In the genomic region with DNA sequence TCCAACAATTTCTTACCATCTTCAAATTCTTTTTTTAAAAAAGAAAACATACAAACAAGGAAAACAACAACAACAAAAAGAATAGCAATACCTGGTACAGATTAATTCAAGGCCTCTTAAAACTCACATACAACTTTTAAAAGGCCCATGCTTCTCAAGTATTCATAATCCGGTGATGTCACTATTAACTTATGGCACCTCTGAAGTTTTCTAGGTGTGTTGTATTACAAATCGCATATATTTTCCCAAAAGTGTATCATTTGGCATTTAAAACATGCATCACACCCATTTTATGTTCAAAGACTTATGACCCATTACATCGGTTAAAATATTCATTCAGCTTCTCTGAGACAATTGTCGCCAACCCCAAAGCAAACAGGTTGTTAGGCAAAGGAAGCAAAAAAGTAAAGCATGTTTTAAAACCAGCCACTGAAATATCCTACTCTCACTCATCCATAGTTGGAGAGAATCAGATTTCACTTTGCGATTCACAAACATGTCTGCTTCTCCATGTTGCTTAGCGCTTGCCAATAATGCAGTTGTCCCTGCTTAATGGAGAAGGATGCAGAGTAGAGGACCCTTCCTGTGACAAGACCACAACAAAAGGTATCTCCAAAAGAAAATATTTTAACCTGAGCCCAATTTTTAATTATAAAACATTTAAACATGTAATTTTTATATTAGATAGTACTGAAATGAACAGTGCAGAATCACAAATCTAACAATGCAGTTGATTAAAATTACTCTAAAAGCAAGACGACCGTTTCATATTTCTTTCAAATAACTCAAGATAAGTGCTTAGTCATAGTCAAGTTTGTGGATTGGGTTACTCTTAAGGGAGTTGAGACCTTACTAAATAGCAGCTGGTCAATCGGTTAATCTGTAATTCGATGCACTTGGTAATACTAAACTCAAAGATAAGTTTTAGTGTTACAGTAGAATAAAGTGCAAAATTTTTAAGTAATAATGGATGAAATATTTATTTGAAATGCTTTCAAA, we compare ENCODE assay signal across 8 cellular contexts. TPM values are rescaled to one million over a fixed set of nuclear protein-coding genes. Genes with fewer than 3 reads are reported as not detected.
DNase-seq lines count a peak whose midpoint lies in the region; ATAC-seq and TF ChIP-seq lines count a peak whose summit lies in the region.

No MANE protein-coding gene starts in this region.

- no peaks in the 10 kb centered on the region for H3K27me3 Mint-ChIP-seq in T-helper 17 cell

- CTCF ChIA-PET in HCT116 (lab: Charles Lee), result no interaction called here

- DNase-seq in AG10803 (ENCODE audit: low read depth) (peak; percentile 40), HCT116 (ENCODE audit: low read depth, low spot score) (no peak), T-helper 17 cell (no peak), fibroblast of mammary gland (ENCODE audit: low read depth) (peak; percentile 65), retinal pigment epithelial cell (ENCODE audit: low read depth) (no peak), medulla oblongata (ENCODE audit: extremely low spot score) (no peak), germinal center (ENCODE audit: low spot score) (no peak)

- peak overlapping the region; percentile 97 for H3K4me3 Mint-ChIP-seq in T-helper 17 cell

- peak overlapping the region; percentile 96; the same call in 1 of the 2 replicates for H3K27ac ChIP-seq in HCT116 (ENCODE audit: low read depth, low read length)

- no peak for TF ChIP-seq POLR2A in HCT116 (IDR thresholded peaks at IDR 0.05; ENCODE audit: borderline replicate concordance, extremely low read depth, insufficient read depth, insufficient read length)

- no peak overlapping the region for H2AFZ ChIP-seq in HCT116 (ENCODE audit: low read depth, low read length, poor library complexity, severe bottlenecking)

- peaks cover 14 to 18% of the 10 kb centered on the region in 2 experiments for H3K4me1 ChIP-seq in HCT116 (ENCODE audit: control insufficient read depth in 1 of 2, insufficient read depth in 2 of 2, low read length in 2 of 2)

- H3K9ac ChIP-seq in HCT116 (ENCODE audit: low read length), result peak overlapping the region; percentile 94

- H3K9me3 ChIP-seq in HCT116 (ENCODE audit: control insufficient read depth in 1 of 2, insufficient read depth in 1 of 2, low read depth in 1 of 2, low read length in 2 of 2), result no peaks in the 10 kb centered on the region
- no peaks in the 10 kb centered on the region for H3K9me3 ChIP-seq in T-helper 17 cell (ENCODE audit: control insufficient read depth, low read length, poor library complexity, severe bottlenecking)

- peaks cover 12% of the 10 kb centered on the region for H3K36me3 Mint-ChIP-seq in T-helper 17 cell (ENCODE audit: low read depth)

- POLR2A ChIA-PET in HCT116 (lab: Charles Lee), result no interaction called here

- H3K4me2 ChIP-seq in HCT116 (ENCODE audit: low read length), result peak overlapping the region; percentile 100

- TF ChIP-seq CTCF in AG10803 (conservative IDR thresholded peaks at IDR 0.05; ENCODE audit: low read length), result no peak
- no peak for TF ChIP-seq CTCF in HCT116 (IDR thresholded peaks at IDR 0.05 in 2 of 3, conservative IDR thresholded peaks at IDR 0.05 in 1 of 3; ENCODE audit: borderline replicate concordance in 1 of 3, insufficient read depth in 1 of 3, low read depth in 2 of 3, low read length in 2 of 3)
- no peak for TF ChIP-seq CTCF in fibroblast of mammary gland (conservative IDR thresholded peaks at IDR 0.05; ENCODE audit: control insufficient read depth, insufficient read depth, low read depth, low read length)
- TF ChIP-seq CTCF in retinal pigment epithelial cell (conservative IDR thresholded peaks at IDR 0.05; ENCODE audit: low read depth, low read length), result no peak

- intact Hi-C loops in HCT116 (cut with micrococcal nuclease), result no loop called here

- TSS peak; percentile 51 for BruUV-seq in HCT116 (replicated peaks; lab: Mats Ljungman, UMichigan)

- ATAC-seq in HCT116 (no peak), T-helper 17 cell (no peak), HG03460 (IDR thresholded peaks at IDR 0.05; ENCODE audit: unreplicated experiment) (no peak)

- RAD21 ChIA-PET in HCT116 (lab: Charles Lee; ENCODE audit: low non-redundant PET in 1 of 2, low total read pairs in 2 of 2, uncharacterized antibody in 2 of 2, unreplicated experiment in 2 of 2), result interaction anchor here in 1 of 2 experiments (0.5 kb wide), 1 partner anchor 169 kb away, joined by 6 read pairs; no protein-coding TSS in a partner anchor

- H3K79me2 ChIP-seq in HCT116 (ENCODE audit: insufficient read depth, low read length), result peaks cover 65% of the 10 kb centered on the region

- H3K27ac Mint-ChIP-seq in T-helper 17 cell, result peak overlapping the region; percentile 96

- H3K9me2 ChIP-seq in HCT116 (ENCODE audit: insufficient read depth), result no peaks in the 10 kb centered on the region

- TF ChIP-seq RAD21 in HCT116 (IDR thresholded peaks at IDR 0.05; ENCODE audit: low read depth), result no peak

- H3K4me3 ChIP-seq in AG10803 (ENCODE audit: low read length) (peak overlapping the region; percentile 91), HCT116 (replicated peaks in 1 of 2; ENCODE audit: low read depth in 1 of 2, low read length in 2 of 2) (peak overlapping the region; percentile 78 to 84), fibroblast of mammary gland (ENCODE audit: control insufficient read depth, low read depth, low read length) (peak overlapping the region; percentile 64), retinal pigment epithelial cell (ENCODE audit: low read length) (peak overlapping the region; percentile 98)

- no peaks in the 10 kb centered on the region for H3K27me3 ChIP-seq in HCT116 (ENCODE audit: insufficient read depth, low read length)

- H4K20me1 ChIP-seq in HCT116 (ENCODE audit: insufficient read depth), result peaks cover 11% of the 10 kb centered on the region; the same call in 1 of the 2 replicates

- H3K4me1 Mint-ChIP-seq in T-helper 17 cell, result peaks cover 28% of the 10 kb centered on the region

- H3K36me3 ChIP-seq in HCT116 (ENCODE audit: control insufficient read depth in 1 of 2, insufficient read depth in 2 of 2, low read length in 2 of 2), result peaks cover 25 to 29% of the 10 kb centered on the region in 2 experiments

TF ChIP-seq in HCT116, 20 proteins besides CTCF, POLR2A, EP300 and RAD21 (continues in another document):
- TF ChIP-seq SIN3A (IDR thresholded peaks at IDR 0.05; ENCODE audit: low read depth) (no peak), EGR1 (IDR thresholded peaks at IDR 0.05; ENCODE audit: low read depth) (no peak), EZH2 (IDR thresholded peaks at IDR 0.05) (no peak), SP1 (IDR thresholded peaks at IDR 0.05; ENCODE audit: low read depth) (no peak), YY1 (IDR thresholded peaks at IDR 0.05; ENCODE audit: extremely low read depth, insufficient replicate concordance, low read depth, low read length) (no peak), JUND (IDR thresholded peaks at IDR 0.05) (no peak), ZFX (IDR thresholded peaks at IDR 0.05) (no peak), ATF3 (IDR thresholded peaks at IDR 0.05) (no peak), POLR2AphosphoS5 (IDR thresholded peaks at IDR 0.05; ENCODE audit: low read depth, low read length) (no peak), TCF7L2 (IDR thresholded peaks at IDR 0.05; ENCODE audit: borderline replicate concordance, extremely low read depth, insufficient read depth, insufficient read length) (no peak), ELF1 (IDR thresholded peaks at IDR 0.05; ENCODE audit: borderline replicate concordance, low read depth) (no peak)
- TF ChIP-seq, protein P1, sequence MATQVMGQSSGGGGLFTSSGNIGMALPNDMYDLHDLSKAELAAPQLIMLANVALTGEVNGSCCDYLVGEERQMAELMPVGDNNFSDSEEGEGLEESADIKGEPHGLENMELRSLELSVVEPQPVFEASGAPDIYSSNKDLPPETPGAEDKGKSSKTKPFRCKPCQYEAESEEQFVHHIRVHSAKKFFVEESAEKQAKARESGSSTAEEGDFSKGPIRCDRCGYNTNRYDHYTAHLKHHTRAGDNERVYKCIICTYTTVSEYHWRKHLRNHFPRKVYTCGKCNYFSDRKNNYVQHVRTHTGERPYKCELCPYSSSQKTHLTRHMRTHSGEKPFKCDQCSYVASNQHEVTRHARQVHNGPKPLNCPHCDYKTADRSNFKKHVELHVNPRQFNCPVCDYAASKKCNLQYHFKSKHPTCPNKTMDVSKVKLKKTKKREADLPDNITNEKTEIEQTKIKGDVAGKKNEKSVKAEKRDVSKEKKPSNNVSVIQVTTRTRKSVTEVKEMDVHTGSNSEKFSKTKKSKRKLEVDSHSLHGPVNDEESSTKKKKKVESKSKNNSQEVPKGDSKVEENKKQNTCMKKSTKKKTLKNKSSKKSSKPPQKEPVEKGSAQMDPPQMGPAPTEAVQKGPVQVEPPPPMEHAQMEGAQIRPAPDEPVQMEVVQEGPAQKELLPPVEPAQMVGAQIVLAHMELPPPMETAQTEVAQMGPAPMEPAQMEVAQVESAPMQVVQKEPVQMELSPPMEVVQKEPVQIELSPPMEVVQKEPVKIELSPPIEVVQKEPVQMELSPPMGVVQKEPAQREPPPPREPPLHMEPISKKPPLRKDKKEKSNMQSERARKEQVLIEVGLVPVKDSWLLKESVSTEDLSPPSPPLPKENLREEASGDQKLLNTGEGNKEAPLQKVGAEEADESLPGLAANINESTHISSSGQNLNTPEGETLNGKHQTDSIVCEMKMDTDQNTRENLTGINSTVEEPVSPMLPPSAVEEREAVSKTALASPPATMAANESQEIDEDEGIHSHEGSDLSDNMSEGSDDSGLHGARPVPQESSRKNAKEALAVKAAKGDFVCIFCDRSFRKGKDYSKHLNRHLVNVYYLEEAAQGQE (IDR thresholded peaks at IDR 0.05; ENCODE audit: low read depth), result no peak

RNA-seq across cellular contexts. Expression of gene SKP1, which starts 1.6 kb away (rescaled TPM):
- 245 TPM for total RNA-seq in HCT116 (2021; ENCODE audit: unreplicated experiment)
- polyA plus RNA-seq in HCT116 (2012), result 227 and 318 TPM in 2 replicates
- total RNA-seq in T-helper 17 cell, result 100 to 1,000 TPM; 284 to 339 TPM

RNA-seq across cellular contexts. Expression of gene PPP2CA, which starts 50.7 kb away (rescaled TPM):
- total RNA-seq in HCT116 (2021; ENCODE audit: unreplicated experiment) (167 TPM), T-helper 17 cell (100 to 1,000 TPM; 233 to 239 TPM)
- 158 and 173 TPM in 2 replicates for polyA plus RNA-seq in HCT116 (2012)

Comparison
In these comparisons a context has a peak if more than half of its experiments do, and no peak if none do; other contexts are left out.
1. DNase-seq: peak in AG10803 (single experiment) and fibroblast of mammary gland (single experiment); none in HCT116 (single experiment), T-helper 17 cell (0 of 3), retinal pigment epithelial cell (single experiment), medulla oblongata (single experiment) and germinal center (single experiment).
2. Peak in every context shown above with its lines, with median percentiles within 50 percentile points of each other: H3K4me3 ChIP-seq.